In the genomic region with DNA sequence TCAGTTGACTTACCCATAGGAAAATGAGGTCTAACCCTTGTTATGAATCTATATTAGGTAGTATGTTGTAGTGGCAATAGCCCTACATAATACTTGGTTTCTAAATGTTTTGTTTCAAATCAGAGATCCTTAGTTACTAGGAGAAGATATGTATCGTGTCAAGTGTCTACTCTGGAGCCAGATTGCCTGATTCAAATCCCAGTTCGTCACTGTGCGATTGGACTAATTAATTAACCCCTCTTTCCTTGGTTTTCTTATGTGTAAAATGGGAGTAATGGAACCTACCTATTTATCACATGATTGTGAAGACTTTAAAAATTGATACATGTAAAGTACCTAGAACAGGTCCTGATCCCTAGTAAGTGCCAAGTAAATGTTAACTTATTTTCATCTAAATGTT, we compare ENCODE assay signal across 9 cellular contexts. TPM values are rescaled to one million over a fixed set of nuclear protein-coding genes. Genes with fewer than 3 reads are reported as not detected.
A peak's percentile ranks its signal among the peaks of the same experiment; 100 is the strongest.
DNase-seq lines count a peak whose midpoint lies in the region; ATAC-seq and TF ChIP-seq lines count a peak whose summit lies in the region.
"Had no signal": no experiment of that assay in that cellular context is flagged by ENCODE, and none has a peak within 500 bp of the region (broad histone marks: within the 10 kb centered on the region; RNA-seq: fewer than 3 reads in every experiment).

No MANE protein-coding gene starts in this region.

- no peak overlapping the region for H2AFZ ChIP-seq in KMS-11 (ENCODE audit: low read depth)

- POLR2A ChIA-PET in CD4-positive, alpha-beta memory T cell (lab: Charles Lee; ENCODE audit: partially characterized antibody), result interaction anchor here (0.7 to 3.7 kb wide), 11 partner anchors 11 to 766 kb away, joined by 3 to 32 read pairs (median 6); a partner anchor contains a TSS
- POLR2A ChIA-PET in naive thymus-derived CD4-positive, alpha-beta T cell (lab: Charles Lee), result interaction anchor here (0.7 to 1.5 kb wide), 6 partner anchors 24 to 287 kb away, joined by 3 to 5 read pairs (median 4); a partner anchor contains a TSS

- no peak for ATAC-seq in naive thymus-derived CD4-positive, alpha-beta T cell
- no peak for ATAC-seq in HG02938 (IDR thresholded peaks at IDR 0.05; ENCODE audit: unreplicated experiment)

- TF ChIP-seq POLR2A in breast epithelium (IDR thresholded peaks at IDR 0.05), result no peak

- H3K4me3 Mint-ChIP-seq in CD4-positive, alpha-beta memory T cell, result peak overlapping the region; percentile 93 to 98 (median 95)
- peak overlapping the region; percentile 93 to 98 (median 96) for H3K4me3 Mint-ChIP-seq in naive thymus-derived CD4-positive, alpha-beta T cell

- H3K9me3 ChIP-seq in CD4-positive, alpha-beta memory T cell (ENCODE audit: control insufficient read depth in 1 of 2, low read length in 2 of 2), result no peaks in the 10 kb centered on the region
- H3K9me3 ChIP-seq in breast epithelium, result no peaks in the 10 kb centered on the region
- no peaks in the 10 kb centered on the region for H3K9me3 ChIP-seq in naive thymus-derived CD4-positive, alpha-beta T cell (ENCODE audit: control insufficient read depth in 2 of 3, low read length in 3 of 3)

- H3K27ac Mint-ChIP-seq in CD4-positive, alpha-beta memory T cell, result peak overlapping the region; percentile 95 to 99 (median 97)
- peak overlapping the region in 8 of 9 donors; percentile 93 to 99 (median 96) for H3K27ac Mint-ChIP-seq in naive thymus-derived CD4-positive, alpha-beta T cell

- no peak for DNase-seq in CD4-positive, alpha-beta memory T cell
- DNase-seq in breast epithelium (ENCODE audit: low spot score in 2 of 2) (no peak), SIG-M5 (lab: John Stamatoyannopoulos, UW) (no peak), DMS114 treated with DMSO at 0.1 percent for 48 hours (lab: John Stamatoyannopoulos, UW; ENCODE audit: unreplicated experiment) (no peak), ACHN (no peak)
- no peak for DNase-seq in naive thymus-derived CD4-positive, alpha-beta T cell
- DNase-seq: NCI-H1048 had no signal

- peaks cover 19% of the 10 kb centered on the region for H3K79me2 ChIP-seq in KMS-11 (ENCODE audit: insufficient read depth, low read depth)

- intact Hi-C loops in CD4-positive, alpha-beta memory T cell (cut with micrococcal nuclease), result loop anchor here (5.0 kb wide), 1 partner anchor 273 kb away; a partner anchor contains a TSS
- intact Hi-C loops in breast epithelium (cut with DNase I; ENCODE audit: low total_unique reads), result no loop called here
- intact Hi-C loops in naive thymus-derived CD4-positive, alpha-beta T cell (cut with micrococcal nuclease), result loop anchor here (5.0 to 10.0 kb wide), 5 partner anchors 168 to 1955 kb away; a partner anchor contains a TSS

- peak overlapping the region; percentile 78; the same call in 1 of the 2 replicates for H3K9ac ChIP-seq in KMS-11

- peak overlapping the region; percentile 81 for H3K27ac ChIP-seq in CD4-positive, alpha-beta memory T cell (ENCODE audit: low read depth, low read length)
- H3K27ac ChIP-seq in KMS-11 (no peak overlapping the region; the same call in 1 of the 2 replicates), breast epithelium (peak overlapping the region in 1 of 2 donors; percentile 95)
- H3K27ac ChIP-seq in naive thymus-derived CD4-positive, alpha-beta T cell (ENCODE audit: low read depth, low read length), result peak overlapping the region; percentile 81

- no peaks in the 10 kb centered on the region for H3K27me3 Mint-ChIP-seq in CD4-positive, alpha-beta memory T cell
- no peaks in the 10 kb centered on the region for H3K27me3 Mint-ChIP-seq in naive thymus-derived CD4-positive, alpha-beta T cell

- CTCF ChIA-PET in CD4-positive, alpha-beta memory T cell (lab: Charles Lee; ENCODE audit: partially characterized antibody), result interaction anchor here (1.0 to 6.3 kb wide), 3 partner anchors 27 to 291 kb away, joined by 3 to 26 read pairs (median 5); no protein-coding TSS in a partner anchor
- CTCF ChIA-PET in naive thymus-derived CD4-positive, alpha-beta T cell (lab: Charles Lee), result interaction anchor here (0.7 kb wide), 2 partner anchors 292 to 435 kb away, joined by 3 read pairs; no protein-coding TSS in a partner anchor

- peak overlapping the region; percentile 90 for H3K4me2 ChIP-seq in KMS-11

- peaks cover 15 to 40% (median 28%) of the 10 kb centered on the region in 4 donors for H3K4me1 Mint-ChIP-seq in CD4-positive, alpha-beta memory T cell
- H3K4me1 Mint-ChIP-seq in naive thymus-derived CD4-positive, alpha-beta T cell, result peaks cover 15 to 44% (median 36%) of the 10 kb centered on the region in 7 donors

- no peaks in the 10 kb centered on the region for H3K27me3 ChIP-seq in CD4-positive, alpha-beta memory T cell (ENCODE audit: insufficient read depth, low read length)
- no peaks in the 10 kb centered on the region for H3K27me3 ChIP-seq in KMS-11 (ENCODE audit: insufficient read depth, low read depth)
- H3K27me3 ChIP-seq in breast epithelium, result no peaks in the 10 kb centered on the region
- H3K27me3 ChIP-seq in naive thymus-derived CD4-positive, alpha-beta T cell (ENCODE audit: control insufficient read depth in 2 of 2, insufficient read depth in 2 of 2, low read length in 2 of 2), result no peaks in the 10 kb centered on the region

- H3K9me3 Mint-ChIP-seq in CD4-positive, alpha-beta memory T cell, result peaks cover 0 to 1% (median 0%) of the 10 kb centered on the region in 8 donors
- H3K9me3 Mint-ChIP-seq in naive thymus-derived CD4-positive, alpha-beta T cell, result peaks cover 0 to 1% (median 0%) of the 10 kb centered on the region in 11 donors

- H3K4me1 ChIP-seq in CD4-positive, alpha-beta memory T cell (ENCODE audit: insufficient read depth, low read length), result peaks cover 27% of the 10 kb centered on the region
- H3K4me1 ChIP-seq in KMS-11 (ENCODE audit: low read depth, poor library complexity, severe bottlenecking), result peaks cover 41% of the 10 kb centered on the region
- H3K4me1 ChIP-seq in breast epithelium, result peaks cover 5 to 8% of the 10 kb centered on the region in 2 donors
- peaks cover 20 to 23% of the 10 kb centered on the region in 2 donors for H3K4me1 ChIP-seq in naive thymus-derived CD4-positive, alpha-beta T cell (ENCODE audit: control insufficient read depth in 2 of 2, insufficient read depth in 2 of 2, low read length in 2 of 2)

- peaks cover 20% of the 10 kb centered on the region for H3K36me3 ChIP-seq in CD4-positive, alpha-beta memory T cell (ENCODE audit: insufficient read depth, low read length)
- H3K36me3 ChIP-seq in KMS-11 (ENCODE audit: insufficient read depth) (no peaks in the 10 kb centered on the region), breast epithelium (no peaks in the 10 kb centered on the region)
- H3K36me3 ChIP-seq in naive thymus-derived CD4-positive, alpha-beta T cell (ENCODE audit: control insufficient read depth in 2 of 3, insufficient read depth in 3 of 3, low read length in 3 of 3), result peaks cover 0 to 18% (median 6%) of the 10 kb centered on the region in 3 experiments

- H4K20me1 ChIP-seq in KMS-11 (ENCODE audit: insufficient read depth), result no peaks in the 10 kb centered on the region

- H3K36me3 Mint-ChIP-seq in CD4-positive, alpha-beta memory T cell, result peaks cover 24 to 42% of the 10 kb centered on the region in 2 donors
- H3K36me3 Mint-ChIP-seq in naive thymus-derived CD4-positive, alpha-beta T cell, result peaks cover 0 to 15% (median 9%) of the 10 kb centered on the region in 5 donors

- peak overlapping the region; percentile 92 to 98 for H3K4me3 ChIP-seq in CD4-positive, alpha-beta memory T cell (ENCODE audit: low read length in 2 of 2)
- H3K4me3 ChIP-seq in KMS-11 (IDR thresholded peaks at IDR 0.05; ENCODE audit: insufficient read depth, low read depth, low read length) (no peak overlapping the region), breast epithelium (peak overlapping the region in 2 of 3 donors; percentile 69 to 85)
- peak overlapping the region; percentile 75 for H3K4me3 ChIP-seq in naive thymus-derived CD4-positive, alpha-beta T cell (ENCODE audit: low read length)

- no peak for TF ChIP-seq CTCF in KMS-11 (conservative IDR thresholded peaks at IDR 0.05; ENCODE audit: low read depth, low read length)
- no peak for TF ChIP-seq CTCF in breast epithelium (IDR thresholded peaks at IDR 0.05)

- in situ Hi-C loops in ACHN (cut with HindIII; ENCODE audit: low pct_ligation_motif_present, low pct_unique_long_range_greater_than_20kb, low sequenced_read_pairs), result no loop called here

RNA-seq across cellular contexts. Expression of a gene that starts 1.4 kb away (rescaled TPM):
- 10 to 100 TPM; 83.7 to 93.3 TPM for total RNA-seq in CD4-positive, alpha-beta memory T cell
- 10 to 100 TPM; 32.6 to 36.6 TPM for polyA plus RNA-seq in CD4-positive, alpha-beta memory T cell
- total RNA-seq in breast epithelium, result 10 to 100 TPM; 63.6 to 92.0 (median 82.1) TPM
- total RNA-seq in naive thymus-derived CD4-positive, alpha-beta T cell, result 100 to 1,000 TPM in 1 of 5 experiments, 10 to 100 TPM in 4; 58.8 to 101 (median 77.0) TPM
- polyA plus RNA-seq in naive thymus-derived CD4-positive, alpha-beta T cell, result 10 to 100 TPM; 32.4 to 42.0 TPM

RNA-seq across cellular contexts. Expression of a gene that starts 23.3 kb away (rescaled TPM):
- total RNA-seq in CD4-positive, alpha-beta memory T cell, result 10 to 100 TPM; 55.1 to 62.7 TPM
- 10 to 100 TPM in 1 of 2 donors, 1 to 10 TPM in 1; 7.4 to 18.9 TPM for polyA plus RNA-seq in CD4-positive, alpha-beta memory T cell
- 100 to 1,000 TPM in 1 of 3 donors, 10 to 100 TPM in 2; 52.2 to 103 (median 91.0) TPM for total RNA-seq in breast epithelium
- total RNA-seq in naive thymus-derived CD4-positive, alpha-beta T cell, result 10 to 100 TPM; 49.3 to 65.4 (median 61.0) TPM
- 10 to 100 TPM; 14.0 to 24.6 TPM for polyA plus RNA-seq in naive thymus-derived CD4-positive, alpha-beta T cell

RNA-seq across cellular contexts. Expression of a gene that starts 33.9 kb away (rescaled TPM):
- total RNA-seq in CD4-positive, alpha-beta memory T cell, result 10 to 100 TPM; 34.1 to 35.0 TPM
- polyA plus RNA-seq in CD4-positive, alpha-beta memory T cell, result 1 to 10 TPM; 4.6 to 6.3 TPM
- total RNA-seq in breast epithelium, result 10 to 100 TPM; 20.2 to 37.3 (median 35.7) TPM
- total RNA-seq in naive thymus-derived CD4-positive, alpha-beta T cell, result 10 to 100 TPM; 20.0 to 38.7 (median 23.4) TPM
- polyA plus RNA-seq in naive thymus-derived CD4-positive, alpha-beta T cell, result 1 to 10 TPM; 2.7 to 6.9 TPM
